8 cellular contexts compared by ENCODE assay signal in the genomic region with DNA sequence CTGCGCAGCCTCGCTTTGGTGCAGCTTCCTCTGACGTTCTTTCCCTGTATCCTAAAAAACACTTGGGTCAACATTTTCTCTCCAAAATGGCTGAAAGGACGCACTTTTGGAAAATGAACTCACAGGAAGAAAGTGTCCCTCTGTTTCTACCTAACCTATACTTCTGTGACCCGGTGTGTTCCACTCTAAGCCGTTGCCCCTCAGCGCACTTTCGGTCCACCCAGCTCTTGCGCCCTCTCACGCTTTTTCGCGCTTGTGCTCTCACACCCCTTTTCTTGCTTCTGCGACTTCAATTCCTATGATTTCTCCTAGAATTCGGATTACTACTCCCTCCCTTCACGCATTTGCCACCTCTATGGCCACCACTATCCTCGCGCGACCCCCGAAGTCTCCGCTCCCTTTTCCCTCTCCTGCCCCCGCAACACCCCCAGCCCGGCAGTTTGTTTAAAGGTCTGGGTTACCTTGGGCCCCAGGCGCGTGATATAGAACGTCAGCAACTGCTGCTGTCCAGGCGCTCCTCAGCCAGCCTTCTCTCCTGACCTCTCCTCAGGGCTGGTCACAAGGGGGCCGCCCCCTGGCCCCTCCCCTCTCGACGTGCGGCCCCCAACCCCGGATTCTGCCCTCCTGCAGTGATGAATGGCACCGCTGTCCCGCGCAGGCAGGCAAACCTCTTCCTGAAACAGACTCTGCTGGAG. TPM values are rescaled to one million over a fixed set of nuclear protein-coding genes. Genes with fewer than 3 reads are reported as not detected.
DNase-seq lines count a peak whose midpoint lies in the region; ATAC-seq, FAIRE-seq and TF ChIP-seq lines count a peak whose summit lies in the region.

A gene (minus strand): TSS at position 534 of the 695 bp plus-strand sequence. CDS start 909 bp downstream, outside the sequence.

- H3K27me3 ChIP-seq in DOHH2 (ENCODE audit: control insufficient read depth, low read length) (no peaks in the 10 kb centered on the region), H1 (replicated peaks in 1 of 4; ENCODE audit: control insufficient read depth in 3 of 4, extremely low read depth in 1 of 4, insufficient read depth in 3 of 4, low read length in 3 of 4) (no peaks in the 10 kb centered on the region), subcutaneous abdominal adipose tissue (ENCODE audit: control insufficient read depth in 5 of 5, insufficient read depth in 4 of 5, low read length in 5 of 5) (peaks cover 0 to 12% (median 3%) of the 10 kb centered on the region in 5 donors)

- H3K9ac ChIP-seq in H1 (replicated peaks in 1 of 4; ENCODE audit: extremely low read depth in 1 of 4, low read depth in 3 of 4, low read length in 3 of 4), result peak within 1 kb of the TSS; percentile 65 to 87 (median 76)
- H3K9ac ChIP-seq in subcutaneous abdominal adipose tissue (ENCODE audit: low read length in 5 of 5), result peak within 1 kb of the TSS; percentile 2 to 78 (median 59)

- peak within 1 kb of the TSS; percentile 85 for H2AFZ ChIP-seq in H1 (ENCODE audit: low read length)

- H3K27me3 Mint-ChIP-seq in WTC11 (ENCODE audit: low read depth) (no peaks in the 10 kb centered on the region), memory B cell (no peaks in the 10 kb centered on the region)

- H3K4me1 ChIP-seq in DOHH2 (ENCODE audit: control insufficient read depth, low read length) (peaks cover 10% of the 10 kb centered on the region), H1 (replicated peaks in 1 of 4; ENCODE audit: control insufficient read depth in 3 of 4, insufficient read depth in 4 of 4, low read length in 3 of 4) (no peaks in the 10 kb centered on the region; a peak in 1 of 7 replicates), subcutaneous abdominal adipose tissue (ENCODE audit: control insufficient read depth in 5 of 5, insufficient read depth in 5 of 5, low read length in 5 of 5) (peaks cover 0 to 11% (median 9%) of the 10 kb centered on the region in 5 donors)

- peak within 1 kb of the TSS; percentile 66 for H3K4me2 ChIP-seq in DOHH2 (ENCODE audit: low read length)
- peak within 1 kb of the TSS; percentile 66 to 82 for H3K4me2 ChIP-seq in H1 (ENCODE audit: insufficient read depth in 1 of 2, low read depth in 2 of 2, low read length in 2 of 2)

- no peaks in the 10 kb centered on the region for H3K9me2 ChIP-seq in DOHH2 (replicated peaks; ENCODE audit: control insufficient read depth, low read length)

- DNase-seq in HK-2 (ENCODE audit: unreplicated experiment), result peak; percentile 0
- peak; percentile 52 for DNase-seq in WTC11 (ENCODE audit: low spot score)
- DNase-seq in H1 (ENCODE audit: low read depth in 1 of 2, low spot score in 2 of 2), result peak in 1 of 2 experiments; percentile 57
- DNase-seq in memory B cell (ENCODE audit: low spot score in 2 of 2), result peak in 1 of 2 donors; percentile 28

- no peak within 1 kb of the TSS for H2AK5ac ChIP-seq in H1 (ENCODE audit: low read depth, low read length)

- H2BK12ac ChIP-seq in H1 (ENCODE audit: low read depth, low read length), result no peak within 1 kb of the TSS

- H3K4me1 Mint-ChIP-seq in WTC11, result peaks cover 12% of the 10 kb centered on the region
- peaks cover 11% of the 10 kb centered on the region for H3K4me1 Mint-ChIP-seq in memory B cell

- peak within 1 kb of the TSS; percentile 27; the same call in 1 of the 2 replicates for H2BK5ac ChIP-seq in H1 (ENCODE audit: low read depth, low read length)

- no peak within 1 kb of the TSS for H3K4ac ChIP-seq in H1 (replicated peaks; ENCODE audit: insufficient read length, low read depth, low read length)

- H3K36me3 Mint-ChIP-seq in WTC11 (no peaks in the 10 kb centered on the region), memory B cell (no peaks in the 10 kb centered on the region)

- 0% methylated on average over 9 of the region's 34 CpGs; no CpG with 5 or more reads in 1 of the 2 experiments for WGBS in H1 (ENCODE audit: extremely low coverage in 1 of 2, insufficient coverage in 1 of 2, insufficient read length in 1 of 2, insufficient replicate concordance in 2 of 2, low coverage in 1 of 2, low lambda C conversion rate in 2 of 2, missing lambda C conversion rate in 1 of 2), 2 experiments

- no peak for FAIRE-seq in H1 (lab: Jason Lieb, UNC)

- H3K18ac ChIP-seq in H1 (ENCODE audit: extremely low read depth, low read length), result no peak within 1 kb of the TSS; the same call in 1 of the 2 replicates

- no peak within 1 kb of the TSS for H4K91ac ChIP-seq in H1 (replicated peaks; ENCODE audit: insufficient read length, low read length)

- ATAC-seq in GM19463 (IDR thresholded peaks at IDR 0.05; ENCODE audit: unreplicated experiment) (peak; percentile 45), WTC11 (peak; percentile 73), memory B cell (ENCODE audit: low read depth) (peak; percentile 58), GM18520 (IDR thresholded peaks at IDR 0.05; ENCODE audit: unreplicated experiment) (no peak)

- POLR2A ChIA-PET in WTC11 (lab: Charles Lee) (interaction anchor here (1.1 to 1.8 kb wide), 2 partner anchors 228 to 419 kb away, joined by 3 to 4 read pairs; a partner anchor contains a TSS), H1 (lab: Charles Lee; ENCODE audit: partially characterized antibody) (no interaction called here)

- TF ChIP-seq RAD21 in H1 (IDR thresholded peaks at IDR 0.05 in 1 of 2, conservative IDR thresholded peaks at IDR 0.05 in 1 of 2; ENCODE audit: low read depth in 2 of 2, low read length in 2 of 2), result no peak

- peak within 1 kb of the TSS; percentile 81 for H3K4me3 ChIP-seq in DOHH2 (ENCODE audit: low read length)
- H3K4me3 ChIP-seq in H1 (ENCODE audit: extremely low read depth in 1 of 4, insufficient read depth in 2 of 4, low read depth in 3 of 4, low read length in 4 of 4), result peak within 1 kb of the TSS; percentile 65 to 91 (median 78)
- peak within 1 kb of the TSS; percentile 73 to 91 (median 78) for H3K4me3 ChIP-seq in subcutaneous abdominal adipose tissue (ENCODE audit: low read depth in 1 of 5, low read length in 5 of 5)

- peak within 1 kb of the TSS; percentile 54 for H3K27ac ChIP-seq in DOHH2 (ENCODE audit: low read depth, low read length)
- H3K27ac ChIP-seq in H1 (ENCODE audit: low read depth, low read length), result peak within 1 kb of the TSS; percentile 84
- peak within 1 kb of the TSS; percentile 93 for H3K27ac ChIP-seq in subcutaneous abdominal adipose tissue (ENCODE audit: low read depth, low read length)

- H3K9me3 Mint-ChIP-seq in WTC11, result no peaks in the 10 kb centered on the region
- H3K9me3 Mint-ChIP-seq in memory B cell, result no peaks in the 10 kb centered on the region

- no peak within 1 kb of the TSS for H2BK120ac ChIP-seq in H1 (replicated peaks; ENCODE audit: low read depth, low read length)

- H3K23me2 ChIP-seq in H1 (ENCODE audit: low read depth, low read length), result no peaks in the 10 kb centered on the region

- CTCF ChIA-PET in WTC11 (lab: Charles Lee), result interaction anchor here (0.7 to 1.6 kb wide), 4 partner anchors 33 to 419 kb away, joined by 3 to 6 read pairs (median 5); a partner anchor contains a TSS
- CTCF ChIA-PET in H1 (lab: Charles Lee; ENCODE audit: partially characterized antibody), result no interaction called here

- H4K20me1 ChIP-seq in DOHH2 (ENCODE audit: control insufficient read depth, insufficient read depth, low read depth, low read length) (no peaks in the 10 kb centered on the region), H1 (replicated peaks in 1 of 2; ENCODE audit: control insufficient read depth in 1 of 2, insufficient read depth in 2 of 2, low read length in 2 of 2) (no peaks in the 10 kb centered on the region)

- peak; percentile 41 for TF ChIP-seq CTCF in DOHH2 (IDR thresholded peaks at IDR 0.05; ENCODE audit: low read depth, low read length, poor library complexity, severe bottlenecking)
- TF ChIP-seq CTCF in WTC11 (IDR thresholded peaks at IDR 0.05), result no peak
- TF ChIP-seq CTCF in H1 (IDR thresholded peaks at IDR 0.05; ENCODE audit: control extremely low read depth in 1 of 3, insufficient read depth in 1 of 3, low read depth in 1 of 3, low read length in 3 of 3), result no peak

- H4K5ac ChIP-seq in H1 (ENCODE audit: insufficient read length, low read depth, low read length), result peak within 1 kb of the TSS; percentile 90

- H2BK20ac ChIP-seq in H1 (ENCODE audit: low read length), result no peak within 1 kb of the TSS

- H3K4me3 Mint-ChIP-seq in WTC11 (peak within 1 kb of the TSS; percentile 91), memory B cell (peak within 1 kb of the TSS; percentile 94)

- H4K8ac ChIP-seq in H1 (ENCODE audit: extremely low read depth, insufficient read depth, low read length), result peak within 1 kb of the TSS; percentile 75

- no peak within 1 kb of the TSS for H3K14ac ChIP-seq in H1 (ENCODE audit: insufficient read length)

- H3K23ac ChIP-seq in H1 (ENCODE audit: insufficient read length), result no peak within 1 kb of the TSS

- no peak for TF ChIP-seq EP300 in H1 (IDR thresholded peaks at IDR 0.05; ENCODE audit: borderline replicate concordance in 1 of 2, low read depth in 2 of 2, low read length in 2 of 2)

- no peaks in the 10 kb centered on the region for H3F3A ChIP-seq in DOHH2 (ENCODE audit: control insufficient read depth, insufficient read depth)

- peak within 1 kb of the TSS; percentile 67 for H3K56ac ChIP-seq in H1 (replicated peaks; ENCODE audit: insufficient read length, low read depth, low read length)

- H3K9me3 ChIP-seq in DOHH2 (ENCODE audit: control insufficient read depth, insufficient read depth, low read length), result no peaks in the 10 kb centered on the region
- H3K9me3 ChIP-seq in H1 (ENCODE audit: insufficient read depth in 2 of 2, low read depth in 1 of 2, low read length in 1 of 2), result no peaks in the 10 kb centered on the region
- peaks cover 0 to 3% (median 0%) of the 10 kb centered on the region in 5 donors for H3K9me3 ChIP-seq in subcutaneous abdominal adipose tissue (ENCODE audit: control insufficient read depth in 5 of 5, low read length in 5 of 5)

- H3K27ac Mint-ChIP-seq in WTC11, result peak within 1 kb of the TSS; percentile 98
- H3K27ac Mint-ChIP-seq in memory B cell, result peak within 1 kb of the TSS; percentile 92

- H2BK15ac ChIP-seq in H1 (ENCODE audit: low read length), result no peak within 1 kb of the TSS

- TF ChIP-seq POLR2A in H1 (IDR thresholded peaks at IDR 0.05; ENCODE audit: control extremely low read depth in 1 of 2, low read depth in 2 of 2, low read length in 2 of 2), result peak in 1 of 2 experiments; percentile 30; a peak in 1 of 3 replicates

- H3K79me1 ChIP-seq in H1 (ENCODE audit: low read depth, low read length), result no peaks in the 10 kb centered on the region

- H3K79me2 ChIP-seq in DOHH2 (ENCODE audit: control insufficient read depth, low read length), result no peaks in the 10 kb centered on the region
- H3K79me2 ChIP-seq in H1 (ENCODE audit: control insufficient read depth in 1 of 2, insufficient read depth in 2 of 2, low read length in 2 of 2), result no peaks in the 10 kb centered on the region

- H3K36me3 ChIP-seq in DOHH2 (ENCODE audit: control insufficient read depth, low read length), result no peaks in the 10 kb centered on the region
- peaks cover 0 to 3% (median 0%) of the 10 kb centered on the region in 4 experiments; a peak in 1 of 8 replicates for H3K36me3 ChIP-seq in H1 (ENCODE audit: control insufficient read depth in 2 of 4, insufficient read depth in 4 of 4, low read length in 3 of 4)
- H3K36me3 ChIP-seq in subcutaneous abdominal adipose tissue (ENCODE audit: control insufficient read depth in 5 of 5, insufficient read depth in 5 of 5, low read length in 5 of 5), result no peaks in the 10 kb centered on the region

RNA-seq across cellular contexts. Expression of the gene that starts here (rescaled TPM):
- 6.0 to 6.5 TPM (median 6.4 TPM) in 3 replicates for total RNA-seq in WTC11 (2021)
- total RNA-seq in H1 (2021; fragmentation: NEBNext Ultra II Directional; extraction: Animal tissue kit (Norgen Biotek cat#: 25700)), result 5.6 and 6.6 TPM in 2 replicates
- polyA plus RNA-seq in H1 (2011; rRNA removed), result 2.9 and 5.2 TPM in 2 replicates
- polyA plus RNA-seq in H1 (2011; cell fraction: cytosol; rRNA removed), result 3.5 TPM
- polyA plus RNA-seq in H1 (2011; cell fraction: nucleus; rRNA removed), result 7.4 TPM
- 3.9 to 5.2 TPM (median 4.1 TPM) in 4 replicates for polyA plus RNA-seq in H1 (2012, experiment 1 of 2)
- polyA plus RNA-seq in H1 (2012, experiment 2 of 2), result 0.45 TPM
- 7.5 TPM for polyA plus RNA-seq in H1 (2013, experiment 1 of 2)
- 6.1 TPM for polyA plus RNA-seq in H1 (2013, experiment 2 of 2)
- polyA minus RNA-seq in H1 (2011; rRNA and poly(A)+ RNA removed), result 23.6 and 30.5 TPM in 2 replicates
- 6.6 TPM for polyA minus RNA-seq in H1 (2011; cell fraction: cytosol; rRNA and poly(A)+ RNA removed)
- polyA minus RNA-seq in H1 (2011; cell fraction: nucleus; rRNA and poly(A)+ RNA removed), result 34.5 TPM
